ENCODE assay signal across 10 cellular contexts in genomic region chr14:91352101-91352500, GRCh38.
DNase-seq lines count a peak whose midpoint lies in the region; ATAC-seq, FAIRE-seq and TF ChIP-seq lines count a peak whose summit lies in the region.
"Had no signal": no experiment of that assay in that cellular context is flagged by ENCODE, and none has a peak within 500 bp of the region (broad histone marks: within the 10 kb centered on the region; RNA-seq: fewer than 3 reads in every experiment).

No MANE protein-coding gene starts in this region.

- H3K4me2 ChIP-seq in OCI-LY7 (ENCODE audit: low read length), result peak overlapping the region; percentile 87

- no TSS peak for BruUV-seq in OCI-LY7 (replicated peaks; lab: Mats Ljungman, UMichigan)

- no peaks in the 10 kb centered on the region for H3K27me3 ChIP-seq in pancreas

- intact Hi-C loops in OCI-LY7 (cut with micrococcal nuclease; ENCODE audit: unreplicated experiment) (no loop called here), pancreas (cut with DNase I) (no loop called here)

- CTCF ChIA-PET in OCI-LY7 (lab: Charles Lee; ENCODE audit: unreplicated experiment), result no interaction called here

- H3K36me3 ChIP-seq in OCI-LY7 (ENCODE audit: insufficient read depth, low read length) (peaks cover 44% of the 10 kb centered on the region; the same call in 1 of the 2 replicates), pancreas (no peaks in the 10 kb centered on the region)

- H3K4me1 ChIP-seq in OCI-LY7 (ENCODE audit: insufficient read depth, low read length, poor library complexity, severe bottlenecking), result peaks cover 96% of the 10 kb centered on the region
- H3K4me1 ChIP-seq in pancreas, result peaks cover 0 to 11% (median 10%) of the 10 kb centered on the region in 3 donors

- H3K9me2 ChIP-seq in OCI-LY7 (ENCODE audit: insufficient read depth, low read length), result no peaks in the 10 kb centered on the region

- POLR2A ChIA-PET in OCI-LY7 (lab: Charles Lee), result interaction anchor here (0.6 to 14.9 kb wide), 6 partner anchors 10 to 572 kb away, joined by 3 to 311 read pairs (median 7); partner anchors contain the start of gene CCDC88C

- H2AFZ ChIP-seq in OCI-LY7 (ENCODE audit: low read length), result no peak overlapping the region

- ATAC-seq in pancreas (peak in 3 of 4 donors; percentile 17 to 54 (median 38)), HG03565 (IDR thresholded peaks at IDR 0.05; ENCODE audit: unreplicated experiment) (no peak), GM18907 (IDR thresholded peaks at IDR 0.05; ENCODE audit: unreplicated experiment) (no peak)

- FAIRE-seq in GM12891 (lab: Jason Lieb, UNC), result peak; percentile 70
- FAIRE-seq in pancreas (lab: Jason Lieb, UNC), result no peak

- H3K79me2 ChIP-seq in OCI-LY7 (ENCODE audit: insufficient read depth, low read depth, low read length), result peaks cover 91% of the 10 kb centered on the region

- TF ChIP-seq CTCF in OCI-LY7 (conservative IDR thresholded peaks at IDR 0.05; ENCODE audit: low read length) (no peak), pancreas (IDR thresholded peaks at IDR 0.05) (no peak)

- H3K4me3 ChIP-seq in OCI-LY7 (ENCODE audit: low read depth, low read length, poor library complexity, severe bottlenecking), result peak overlapping the region; percentile 60
- H3K4me3 ChIP-seq in pancreas, result no peak overlapping the region

- H4K20me1 ChIP-seq in OCI-LY7 (ENCODE audit: insufficient read depth, low read length), result no peaks in the 10 kb centered on the region; the same call in 1 of the 2 replicates

- H3K9me3 ChIP-seq in OCI-LY7 (ENCODE audit: low read length) (no peaks in the 10 kb centered on the region), pancreas (no peaks in the 10 kb centered on the region)

- TF ChIP-seq POLR2A in GM12891 (IDR thresholded peaks at IDR 0.05; ENCODE audit: low read depth, low read length), result no peak

- DNase-seq in GM12891 (ENCODE audit: insufficient read length, low spot score) (no peak), OCI-LY7 (ENCODE audit: low spot score) (peak; percentile 44), fibroblast of peridontal ligament (ENCODE audit: extremely low read depth) (peak; percentile 22), pancreas (no peak), NCI-H446 treated with DMSO at 0.1 percent for 48 hours (lab: John Stamatoyannopoulos, UW) (no peak)
- no peak for DNase-seq in stimulated activated naive CD4-positive, alpha-beta T cell (lab: John Stamatoyannopoulos, UW)
- DNase-seq: amniotic stem cell; stimulated activated CD4-positive, alpha-beta T cell treated with anti-CD3 and anti-CD28 coated beads, Interleukin-15, amount 100 ng/mL, for 24 hours had no signal

- 64 to 73% methylated on average over 18 of the region's 18 CpGs for WGBS in pancreas, 2 donors

- H3K27ac ChIP-seq in OCI-LY7 (ENCODE audit: low read depth, low read length, poor library complexity, severe bottlenecking), result peak overlapping the region; percentile 94
- no peak overlapping the region for H3K27ac ChIP-seq in pancreas

TF ChIP-seq in GM12891, 5 proteins besides CTCF, POLR2A, EP300 and RAD21:
- TF ChIP-seq POLR2AphosphoS5 (IDR thresholded peaks at IDR 0.05; ENCODE audit: low read depth, low read length) (no peak), POU2F2 (IDR thresholded peaks at IDR 0.05; ENCODE audit: low read depth, low read length) (no peak), TAF1 (IDR thresholded peaks at IDR 0.05; ENCODE audit: low read depth, low read length) (no peak), SPI1 (IDR thresholded peaks at IDR 0.05; ENCODE audit: low read depth, low read length) (no peak), PAX5 (IDR thresholded peaks at IDR 0.05; ENCODE audit: insufficient read depth, low read length, severe bottlenecking) (no peak)

Comparison
In these comparisons a context has a peak if more than half of its experiments do, and no peak if none do; other contexts are left out.
1. DNase-seq: peak in OCI-LY7 (single experiment) and fibroblast of peridontal ligament (single experiment); none in GM12891 (single experiment), pancreas (0 of 6), stimulated activated naive CD4-positive, alpha-beta T cell (0 of 6) and NCI-H446 treated with DMSO at 0.1 percent for 48 hours (single experiment).
2. ATAC-seq: peak in pancreas (3 of 4); none in HG03565 (single experiment) and GM18907 (single experiment).